In genomic region chr7:64802699-64803098, GRCh38 we compare ENCODE assay signal across 15 cellular contexts. TPM values are rescaled to one million over a fixed set of nuclear protein-coding genes. Genes with fewer than 3 reads are reported as not detected.
DNase-seq lines count a peak whose midpoint lies in the region; ATAC-seq and TF ChIP-seq lines count a peak whose summit lies in the region.
"Had no signal": no experiment of that assay in that cellular context is flagged by ENCODE, and none has a peak within 500 bp of the region (broad histone marks: within the 10 kb centered on the region; RNA-seq: fewer than 3 reads in every experiment).

No MANE protein-coding gene starts in this region.

- peaks cover 48% of the 10 kb centered on the region for H3K36me3 Mint-ChIP-seq in endothelial cell (ENCODE audit: low read depth, unreplicated experiment)

- no peak overlapping the region for H3K27ac ChIP-seq in PC-9

- H3K27me3 Mint-ChIP-seq in endothelial cell (ENCODE audit: unreplicated experiment): peaks cover 3% of the 10 kb centered on the region

- DNase-seq in H7 (peak; percentile 8), NB4 (ENCODE audit: low read depth) (peak; percentile 9), endothelial cell (ENCODE audit: low spot score) (no peak), pons (ENCODE audit: low spot score) (peak; percentile 51), PC-9 (no peak), NCI-H1092 treated with DMSO at 0.1 percent for 48 hours (lab: John Stamatoyannopoulos, UW) (no peak)
- DNase-seq: AML-193, DMS53, Karpas-422, NCI-H1417 treated with DMSO at 0.1 percent for 48 hours, NCI-H2029, NCI-H510A, NCI-H82, SHP77 treated with DMSO at 0.1 percent for 48 hours had no signal

- peak overlapping the region; percentile 75 for H3K27ac Mint-ChIP-seq in endothelial cell (ENCODE audit: unreplicated experiment)

- no peaks in the 10 kb centered on the region for H3K9me2 ChIP-seq in PC-9 (ENCODE audit: insufficient read depth)

- H3K4me1 Mint-ChIP-seq in endothelial cell (ENCODE audit: unreplicated experiment): peaks cover 13% of the 10 kb centered on the region

- H3K4me3 Mint-ChIP-seq in endothelial cell (ENCODE audit: unreplicated experiment): no peak overlapping the region

- intact Hi-C loops in PC-9 (cut with micrococcal nuclease; ENCODE audit: unreplicated experiment): no loop called here

- no peaks in the 10 kb centered on the region for H3K9me3 ChIP-seq in PC-9 (ENCODE audit: insufficient read depth, low read depth)

- H3K4me1 ChIP-seq in PC-9 (replicated peaks; ENCODE audit: insufficient read depth): no peaks in the 10 kb centered on the region

- no TSS peak for BruUV-seq in PC-9 (replicated peaks; lab: Mats Ljungman, UMichigan)

- H3K79me2 ChIP-seq in PC-9 (ENCODE audit: low read depth): no peaks in the 10 kb centered on the region

- H3K4me3 ChIP-seq in H7 (ENCODE audit: insufficient read depth, low read depth, low read length) (no peak overlapping the region), NB4 (ENCODE audit: low read depth, low read length) (no peak overlapping the region), PC-9 (no peak overlapping the region)

- CTCF ChIA-PET in PC-9 (lab: Charles Lee): no interaction called here

- no peak overlapping the region for H2AFZ ChIP-seq in PC-9

- H3K27me3 ChIP-seq in H7 (ENCODE audit: control insufficient read depth, insufficient read depth, low read length) (no peaks in the 10 kb centered on the region), PC-9 (ENCODE audit: insufficient read depth, low read depth) (no peaks in the 10 kb centered on the region)

- no peak for ATAC-seq in GM19324 (IDR thresholded peaks at IDR 0.05; ENCODE audit: low FRiP score, unreplicated experiment)

- no peaks in the 10 kb centered on the region; the same call in 1 of the 2 replicates for H4K20me1 ChIP-seq in PC-9 (ENCODE audit: insufficient read depth)

- TF ChIP-seq POLR2A in NB4 (IDR thresholded peaks at IDR 0.05; ENCODE audit: extremely low read depth, insufficient read length): no peak

- POLR2A ChIA-PET in PC-9 (lab: Charles Lee; ENCODE audit: unreplicated experiment): no interaction called here

- no peak overlapping the region for H3K4me2 ChIP-seq in PC-9

- no peaks in the 10 kb centered on the region for H3K9me3 Mint-ChIP-seq in endothelial cell (ENCODE audit: unreplicated experiment)

- TF ChIP-seq CTCF in NB4 (IDR thresholded peaks at IDR 0.05; ENCODE audit: low read depth, low read length) (no peak), endothelial cell (IDR thresholded peaks at IDR 0.05; ENCODE audit: unreplicated experiment) (no peak), PC-9 (conservative IDR thresholded peaks at IDR 0.05) (no peak)

- no peaks in the 10 kb centered on the region for H3K36me3 ChIP-seq in H7 (replicated peaks; ENCODE audit: control insufficient read depth, insufficient read depth, low read length)
- H3K36me3 ChIP-seq in PC-9 (ENCODE audit: low read depth): peaks cover 4% of the 10 kb centered on the region

- H3F3A ChIP-seq in PC-9 (ENCODE audit: insufficient read depth, low read depth): no peaks in the 10 kb centered on the region

RNA-seq across cellular contexts. Expression of gene ZNF138, which starts 8.5 kb away (rescaled TPM):
- total RNA-seq in H7 (2014; rRNA removed; shearing (Covaris generic)): 0.35 and 0.81 TPM in 2 replicates
- total RNA-seq in endothelial cell (ENCODE audit: unreplicated experiment) (14.7 TPM), PC-9 (2021) (7.4 and 8.4 TPM in 2 replicates)

Comparison
In these comparisons a context has a peak if more than half of its experiments do, and no peak if none do; other contexts are left out.
1. DNase-seq: peak in H7 (single experiment), NB4 (single experiment) and pons (single experiment); none in endothelial cell (single experiment), PC-9 (0 of 2) and NCI-H1092 treated with DMSO at 0.1 percent for 48 hours (single experiment).